In genomic region chr9:66819510-66819909, GRCh38 we compare ENCODE assay signal across 5 cellular contexts.
DNase-seq lines count a peak whose midpoint lies in the region; ATAC-seq and TF ChIP-seq lines count a peak whose summit lies in the region.
"Not testable (repeated sequence)": the region's sequence is repeated elsewhere in the genome, so short reads cannot be mapped to it uniquely, and the experiment has no call there.

No MANE protein-coding gene starts in this region.

- H3K36me3 Mint-ChIP-seq in MCF 10A (ENCODE audit: insufficient read depth, unreplicated experiment): not testable (repeated sequence)

- H3K4me1 Mint-ChIP-seq in MCF 10A (ENCODE audit: insufficient read depth, unreplicated experiment): not testable (repeated sequence)

- H3K9me3 Mint-ChIP-seq in MCF 10A (ENCODE audit: unreplicated experiment): not testable (repeated sequence)

- POLR2A ChIA-PET in MCF 10A (lab: Yijun Ruan, JAX): not testable (repeated sequence)

- ATAC-seq in RWPE2 (ENCODE audit: low read depth) (peak; percentile 80), left lung (peak; percentile 62), upper lobe of right lung (peak; percentile 24)

- not testable (repeated sequence) for BruUV-seq in MCF 10A (replicated peaks; lab: Mats Ljungman, UMichigan)

- intact Hi-C loops in MCF 10A (cut with micrococcal nuclease); left lung (cut with DNase I); upper lobe of right lung (cut with DNase I): not testable (repeated sequence)

- not testable (repeated sequence) for DNase-seq in RWPE2 (ENCODE audit: low spot score); left lung; upper lobe of right lung
- DNase-seq in MCF 10A (ENCODE audit: unreplicated experiment): peak; percentile 24
- peak; percentile 3 for DNase-seq in epithelial cell of esophagus (ENCODE audit: low read depth)

- not testable (repeated sequence) for H3K4me3 Mint-ChIP-seq in MCF 10A (ENCODE audit: unreplicated experiment)

- H3K4me3 ChIP-seq in RWPE2 (ENCODE audit: severe bottlenecking); epithelial cell of esophagus (ENCODE audit: low read length); left lung; upper lobe of right lung: not testable (repeated sequence)

- TF ChIP-seq CTCF in RWPE2 (IDR thresholded peaks at IDR 0.05; ENCODE audit: poor library complexity, severe bottlenecking); MCF 10A (IDR thresholded peaks at IDR 0.05; ENCODE audit: unreplicated experiment); epithelial cell of esophagus (IDR thresholded peaks at IDR 0.05; ENCODE audit: insufficient read depth, low read depth, low read length, missing control alignments); left lung (IDR thresholded peaks at IDR 0.05); upper lobe of right lung (IDR thresholded peaks at IDR 0.05): not testable (repeated sequence)

- H3K27me3 Mint-ChIP-seq in MCF 10A (ENCODE audit: insufficient read depth, unreplicated experiment): not testable (repeated sequence)

- not testable (repeated sequence) for H3K4me1 ChIP-seq in RWPE2 (ENCODE audit: insufficient read depth, poor library complexity, severe bottlenecking); left lung; upper lobe of right lung

- not testable (repeated sequence) for H3K36me3 ChIP-seq in RWPE2 (ENCODE audit: low read depth); left lung; upper lobe of right lung

- not testable (repeated sequence) for H3K9me3 ChIP-seq in RWPE2 (ENCODE audit: severe bottlenecking); left lung; upper lobe of right lung

- CTCF ChIA-PET in MCF 10A (lab: Yijun Ruan, JAX): not testable (repeated sequence)

- not testable (repeated sequence) for H3K27ac Mint-ChIP-seq in MCF 10A (ENCODE audit: low read depth, unreplicated experiment)

- H3K27ac ChIP-seq in RWPE2 (ENCODE audit: poor library complexity, severe bottlenecking); left lung; upper lobe of right lung: not testable (repeated sequence)

- not testable (repeated sequence) for H3K27me3 ChIP-seq in RWPE2 (ENCODE audit: insufficient read depth, poor library complexity, severe bottlenecking); left lung; upper lobe of right lung

Comparison
In these comparisons a context has a peak if more than half of its experiments do, and no peak if none do; other contexts are left out.
1. ATAC-seq: peak in every context shown above with its lines; median percentile 80 in RWPE2; 62 in left lung; 24 in upper lobe of right lung.